1 cellular context compared by ENCODE assay signal in genomic region chr15:52338891-52339290, GRCh38.
TF ChIP-seq lines count a peak whose summit lies in the region.

No MANE protein-coding gene starts in this region.

TF ChIP-seq in GM23338, 12 proteins besides CTCF, POLR2A, EP300 and RAD21 (continued from another document):
- no peak for TF ChIP-seq JUNB (IDR thresholded peaks at IDR 0.05; ENCODE audit: unreplicated experiment)
- TF ChIP-seq, protein P1, sequence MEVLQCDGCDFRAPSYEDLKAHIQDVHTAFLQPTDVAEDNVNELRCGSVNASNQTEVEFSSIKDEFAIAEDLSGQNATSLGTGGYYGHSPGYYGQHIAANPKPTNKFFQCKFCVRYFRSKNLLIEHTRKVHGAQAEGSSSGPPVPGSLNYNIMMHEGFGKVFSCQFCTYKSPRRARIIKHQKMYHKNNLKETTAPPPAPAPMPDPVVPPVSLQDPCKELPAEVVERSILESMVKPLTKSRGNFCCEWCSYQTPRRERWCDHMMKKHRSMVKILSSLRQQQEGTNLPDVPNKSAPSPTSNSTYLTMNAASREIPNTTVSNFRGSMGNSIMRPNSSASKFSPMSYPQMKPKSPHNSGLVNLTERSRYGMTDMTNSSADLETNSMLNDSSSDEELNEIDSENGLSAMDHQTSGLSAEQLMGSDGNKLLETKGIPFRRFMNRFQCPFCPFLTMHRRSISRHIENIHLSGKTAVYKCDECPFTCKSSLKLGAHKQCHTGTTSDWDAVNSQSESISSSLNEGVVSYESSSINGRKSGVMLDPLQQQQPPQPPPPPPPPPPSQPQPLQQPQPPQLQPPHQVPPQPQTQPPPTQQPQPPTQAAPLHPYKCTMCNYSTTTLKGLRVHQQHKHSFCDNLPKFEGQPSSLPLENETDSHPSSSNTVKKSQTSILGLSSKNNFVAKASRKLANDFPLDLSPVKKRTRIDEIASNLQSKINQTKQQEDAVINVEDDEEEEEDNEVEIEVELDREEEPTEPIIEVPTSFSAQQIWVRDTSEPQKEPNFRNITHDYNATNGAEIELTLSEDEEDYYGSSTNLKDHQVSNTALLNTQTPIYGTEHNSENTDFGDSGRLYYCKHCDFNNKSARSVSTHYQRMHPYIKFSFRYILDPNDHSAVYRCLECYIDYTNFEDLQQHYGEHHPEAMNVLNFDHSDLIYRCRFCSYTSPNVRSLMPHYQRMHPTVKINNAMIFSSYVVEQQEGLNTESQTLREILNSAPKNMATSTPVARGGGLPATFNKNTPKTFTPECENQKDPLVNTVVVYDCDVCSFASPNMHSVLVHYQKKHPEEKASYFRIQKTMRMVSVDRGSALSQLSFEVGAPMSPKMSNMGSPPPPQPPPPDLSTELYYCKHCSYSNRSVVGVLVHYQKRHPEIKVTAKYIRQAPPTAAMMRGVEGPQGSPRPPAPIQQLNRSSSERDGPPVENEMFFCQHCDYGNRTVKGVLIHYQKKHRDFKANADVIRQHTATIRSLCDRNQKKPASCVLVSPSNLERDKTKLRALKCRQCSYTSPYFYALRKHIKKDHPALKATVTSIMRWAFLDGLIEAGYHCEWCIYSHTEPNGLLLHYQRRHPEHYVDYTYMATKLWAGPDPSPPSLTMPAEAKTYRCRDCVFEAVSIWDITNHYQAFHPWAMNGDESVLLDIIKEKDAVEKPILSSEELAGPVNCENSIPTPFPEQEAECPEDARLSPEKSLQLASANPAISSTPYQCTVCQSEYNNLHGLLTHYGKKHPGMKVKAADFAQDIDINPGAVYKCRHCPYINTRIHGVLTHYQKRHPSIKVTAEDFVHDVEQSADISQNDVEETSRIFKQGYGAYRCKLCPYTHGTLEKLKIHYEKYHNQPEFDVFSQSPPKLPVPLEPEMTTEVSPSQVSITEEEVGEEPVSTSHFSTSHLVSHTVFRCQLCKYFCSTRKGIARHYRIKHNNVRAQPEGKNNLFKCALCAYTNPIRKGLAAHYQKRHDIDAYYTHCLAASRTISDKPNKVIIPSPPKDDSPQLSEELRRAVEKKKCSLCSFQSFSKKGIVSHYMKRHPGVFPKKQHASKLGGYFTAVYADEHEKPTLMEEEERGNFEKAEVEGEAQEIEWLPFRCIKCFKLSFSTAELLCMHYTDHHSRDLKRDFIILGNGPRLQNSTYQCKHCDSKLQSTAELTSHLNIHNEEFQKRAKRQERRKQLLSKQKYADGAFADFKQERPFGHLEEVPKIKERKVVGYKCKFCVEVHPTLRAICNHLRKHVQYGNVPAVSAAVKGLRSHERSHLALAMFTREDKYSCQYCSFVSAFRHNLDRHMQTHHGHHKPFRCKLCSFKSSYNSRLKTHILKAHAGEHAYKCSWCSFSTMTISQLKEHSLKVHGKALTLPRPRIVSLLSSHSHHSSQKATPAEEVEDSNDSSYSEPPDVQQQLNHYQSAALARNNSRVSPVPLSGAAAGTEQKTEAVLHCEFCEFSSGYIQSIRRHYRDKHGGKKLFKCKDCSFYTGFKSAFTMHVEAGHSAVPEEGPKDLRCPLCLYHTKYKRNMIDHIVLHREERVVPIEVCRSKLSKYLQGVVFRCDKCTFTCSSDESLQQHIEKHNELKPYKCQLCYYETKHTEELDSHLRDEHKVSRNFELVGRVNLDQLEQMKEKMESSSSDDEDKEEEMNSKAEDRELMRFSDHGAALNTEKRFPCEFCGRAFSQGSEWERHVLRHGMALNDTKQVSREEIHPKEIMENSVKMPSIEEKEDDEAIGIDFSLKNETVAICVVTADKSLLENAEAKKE (CRISPR knock-in tag; IDR thresholded peaks at IDR 0.05): no peak
- no peak for TF ChIP-seq EZH2 (IDR thresholded peaks at IDR 0.05; ENCODE audit: low read depth, unreplicated experiment)
TF ChIP-seq in GM23338: peak in this region for 0.
